2 cellular contexts compared by ENCODE assay signal in the genomic region with DNA sequence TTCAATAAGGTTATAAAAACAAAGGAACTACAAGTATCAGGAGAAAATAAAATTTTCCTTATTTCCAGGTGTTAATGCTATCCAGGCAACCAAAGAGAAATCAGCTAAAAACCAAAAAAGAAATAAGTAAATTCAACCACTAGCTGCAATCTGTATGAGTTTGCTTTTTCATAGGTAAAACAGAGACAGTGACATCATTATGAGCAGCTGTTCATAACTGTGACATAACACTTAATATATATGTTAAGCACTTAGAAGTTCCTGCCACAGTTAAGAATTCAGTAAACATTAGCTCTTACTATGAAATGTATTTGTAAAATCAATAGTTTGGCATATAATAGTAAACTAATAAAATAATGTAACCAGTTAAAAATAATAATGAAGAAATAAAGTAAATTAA.
TF ChIP-seq lines count a peak whose summit lies in the region.

No MANE protein-coding gene starts in this region.

TF ChIP-seq in GM12878, 131 proteins besides CTCF, POLR2A, EP300 and RAD21:
- TF ChIP-seq CREM (IDR thresholded peaks at IDR 0.05; ENCODE audit: low read depth) (peak; percentile 59; the same call in 1 of the 2 replicates), EZH2 (IDR thresholded peaks at IDR 0.05; ENCODE audit: borderline replicate concordance, control insufficient read depth, low read depth, low read length) (no peak), CREB1 (IDR thresholded peaks at IDR 0.05; ENCODE audit: low read depth) (peak; percentile 73; the same call in 1 of the 2 replicates)

TF ChIP-seq in HEK293T, 16 proteins besides CTCF, POLR2A, EP300 and RAD21:
- no peak for TF ChIP-seq L3MBTL2 (conservative IDR thresholded peaks at IDR 0.05)
- TF ChIP-seq SUZ12 (IDR thresholded peaks at IDR 0.05) = no peak
- TF ChIP-seq HDGF (IDR thresholded peaks at IDR 0.05; ENCODE audit: borderline replicate concordance) = no peak
- no peak for TF ChIP-seq CTBP1 (IDR thresholded peaks at IDR 0.05; ENCODE audit: borderline replicate concordance)
- TF ChIP-seq FOXK2 (IDR thresholded peaks at IDR 0.05) = no peak
- no peak for TF ChIP-seq ELF4 (IDR thresholded peaks at IDR 0.05)
- TF ChIP-seq TARDBP (IDR thresholded peaks at IDR 0.05) = no peak
- TF ChIP-seq, protein P1, sequence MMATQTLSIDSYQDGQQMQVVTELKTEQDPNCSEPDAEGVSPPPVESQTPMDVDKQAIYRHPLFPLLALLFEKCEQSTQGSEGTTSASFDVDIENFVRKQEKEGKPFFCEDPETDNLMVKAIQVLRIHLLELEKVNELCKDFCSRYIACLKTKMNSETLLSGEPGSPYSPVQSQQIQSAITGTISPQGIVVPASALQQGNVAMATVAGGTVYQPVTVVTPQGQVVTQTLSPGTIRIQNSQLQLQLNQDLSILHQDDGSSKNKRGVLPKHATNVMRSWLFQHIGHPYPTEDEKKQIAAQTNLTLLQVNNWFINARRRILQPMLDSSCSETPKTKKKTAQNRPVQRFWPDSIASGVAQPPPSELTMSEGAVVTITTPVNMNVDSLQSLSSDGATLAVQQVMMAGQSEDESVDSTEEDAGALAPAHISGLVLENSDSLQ (IDR thresholded peaks at IDR 0.05) = no peak
- TF ChIP-seq ZNF384 (IDR thresholded peaks at IDR 0.05) = no peak
- no peak for TF ChIP-seq NFRKB (IDR thresholded peaks at IDR 0.05)
